ENCODE assay signal across 13 cellular contexts in genomic region chr6:84768442-84769174, GRCh38. TPM values are rescaled to one million over a fixed set of nuclear protein-coding genes. Genes with fewer than 3 reads are reported as not detected.
DNase-seq lines count a peak whose midpoint lies in the region; ATAC-seq and TF ChIP-seq lines count a peak whose summit lies in the region.
"Had no signal": no experiment of that assay in that cellular context is flagged by ENCODE, and none has a peak within 500 bp of the region (broad histone marks: within the 10 kb centered on the region; RNA-seq: fewer than 3 reads in every experiment).

No MANE protein-coding gene starts in this region.

- peak overlapping the region in 2 of 3 donors; percentile 19 to 40 for H3K4me3 ChIP-seq in breast epithelium

- H3K27ac Mint-ChIP-seq in type B pancreatic cell, result no peak overlapping the region

- peaks cover 6% of the 10 kb centered on the region for H3K4me1 Mint-ChIP-seq in type B pancreatic cell (ENCODE audit: unreplicated experiment)

- TF ChIP-seq POLR2A in breast epithelium (IDR thresholded peaks at IDR 0.05), result no peak

- peaks cover 97% of the 10 kb centered on the region for H3K27me3 Mint-ChIP-seq in type B pancreatic cell

- H3K4me3 Mint-ChIP-seq in type B pancreatic cell, result peak overlapping the region; percentile 46
- H3K4me3 Mint-ChIP-seq: activated T-cell treated with anti-CD3 and anti-CD28 coated beads, Interleukin-2, amount 50 U/mL, for 4 hours; naive B cell had no signal

- TF ChIP-seq CTCF in breast epithelium (IDR thresholded peaks at IDR 0.05), result no peak
- no peak for TF ChIP-seq CTCF in type B pancreatic cell (conservative IDR thresholded peaks at IDR 0.05)

- no peaks in the 10 kb centered on the region for H3K36me3 Mint-ChIP-seq in type B pancreatic cell

- no peaks in the 10 kb centered on the region for H3K36me3 ChIP-seq in breast epithelium

- no peaks in the 10 kb centered on the region for H3K9me3 Mint-ChIP-seq in type B pancreatic cell

- ATAC-seq in Right ventricle myocardium superior (ENCODE audit: poor library complexity), result no peak
- ATAC-seq: activated T-cell treated with anti-CD3 and anti-CD28 coated beads, Interleukin-2, amount 50 U/mL, for 4 hours had no signal

- DNase-seq in Right ventricle myocardium superior (peak; percentile 50), cardiac septum (ENCODE audit: low spot score) (no peak), breast epithelium (ENCODE audit: low spot score in 2 of 2) (no peak), iPS-NIHi7 (ENCODE audit: extremely low spot score) (peak; percentile 36), type B pancreatic cell (ENCODE audit: extremely low spot score, unreplicated experiment) (no peak), NCI-H524 treated with DMSO at 0.1 percent for 48 hours (lab: John Stamatoyannopoulos, UW) (no peak), HPDE6-E6E7 (ENCODE audit: extremely low spot score) (no peak)
- DNase-seq in stimulated activated CD4-positive, alpha-beta T cell treated with anti-CD3 and anti-CD28 coated beads, Interleukin-1b, Interleukin-23, amount 100 ng/mL, for 48 hours, result no peak
- DNase-seq: activated T-cell treated with anti-CD3 and anti-CD28 coated beads, Interleukin-2, amount 50 U/mL, for 4 hours; head of caudate nucleus; naive B cell; NCI-H1092; stimulated activated CD4-positive, alpha-beta T cell treated with anti-CD3 and anti-CD28 coated beads, Interleukin-2, amount 100 ng/mL, for 48 hours had no signal

- no peaks in the 10 kb centered on the region for H3K4me1 ChIP-seq in breast epithelium

- peaks cover 0 to 89% of the 10 kb centered on the region in 2 donors for H3K27me3 ChIP-seq in breast epithelium

- intact Hi-C loops in Right ventricle myocardium superior (cut with DNase I), result no loop called here
- intact Hi-C loops in cardiac septum (cut with DNase I), result no loop called here
- intact Hi-C loops in breast epithelium (cut with DNase I; ENCODE audit: low total_unique reads), result no loop called here

- peak overlapping the region in 1 of 2 donors; percentile 34 for H3K27ac ChIP-seq in breast epithelium

- no peaks in the 10 kb centered on the region for H3K9me3 ChIP-seq in breast epithelium

RNA-seq across cellular contexts. Expression of gene TBX18, which starts 4.2 kb away (rescaled TPM):
- total RNA-seq in Right ventricle myocardium superior (5.5 TPM), cardiac septum (4.6 TPM), breast epithelium (10 to 100 TPM in 2 of 3 donors, 1 to 10 TPM in 1; 8.8 to 20.6 (median 17.0) TPM), type B pancreatic cell (ENCODE audit: low replicate concordance) (8.2 and 9.4 TPM in 2 replicates)
- total RNA-seq: activated T-cell treated with anti-CD3 and anti-CD28 coated beads, Interleukin-2, amount 50 U/mL, for 4 hours had no signal

Comparison
In these comparisons a context has a peak if more than half of its experiments do, and no peak if none do; other contexts are left out.
1. DNase-seq: peak in Right ventricle myocardium superior (single experiment) and iPS-NIHi7 (single experiment); none in cardiac septum (single experiment), breast epithelium (0 of 2), type B pancreatic cell (single experiment), stimulated activated CD4-positive, alpha-beta T cell treated with anti-CD3 and anti-CD28 coated beads, Interleukin-1b, Interleukin-23, amount 100 ng/mL, for 48 hours (single experiment), NCI-H524 treated with DMSO at 0.1 percent for 48 hours (single experiment) and HPDE6-E6E7 (single experiment).